Comparison of ENCODE assay signal across 17 cellular contexts in the genomic region with DNA sequence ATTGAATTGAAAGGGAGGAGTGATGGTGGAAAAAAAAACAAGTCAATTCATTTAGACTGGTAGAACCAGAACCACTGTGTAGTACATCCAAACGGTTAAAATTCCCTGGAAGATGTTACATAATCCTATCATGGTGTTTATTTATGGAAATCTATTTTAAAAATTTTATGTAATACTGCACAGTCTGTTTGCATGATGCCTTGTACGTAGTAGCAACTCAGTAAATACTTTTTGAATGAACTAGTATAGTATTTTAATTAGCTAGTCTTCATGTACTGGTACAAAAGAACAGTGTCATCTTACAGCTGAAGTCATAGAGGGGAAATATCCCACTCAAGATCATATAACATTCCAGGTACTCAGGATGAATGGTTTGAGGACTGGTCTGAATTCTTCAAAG. TPM values are rescaled to one million over a fixed set of nuclear protein-coding genes. Genes with fewer than 3 reads are reported as not detected.
DNase-seq lines count a peak whose midpoint lies in the region; ATAC-seq and TF ChIP-seq lines count a peak whose summit lies in the region.
"Had no signal": no experiment of that assay in that cellular context is flagged by ENCODE, and none has a peak within 500 bp of the region (broad histone marks: within the 10 kb centered on the region; RNA-seq: fewer than 3 reads in every experiment).

No MANE protein-coding gene starts in this region.

- no peak overlapping the region for H3K4me3 ChIP-seq in Loucy (ENCODE audit: low read length, poor library complexity, severe bottlenecking)
- H3K4me3 ChIP-seq: adrenal gland, PC-9, suprapubic skin had no signal

- H3K36me3 Mint-ChIP-seq in activated T-cell treated with anti-CD3 and anti-CD28 coated beads, Interleukin-2, amount 50 U/mL, for 72 hours (ENCODE audit: insufficient read depth in 2 of 2), result peaks cover 12 to 17% of the 10 kb centered on the region in 2 donors
- H3K36me3 Mint-ChIP-seq in activated T-cell treated with anti-CD3 and anti-CD28 coated beads, Interleukin-2, amount 50 U/mL, for 4 hours (ENCODE audit: insufficient read depth), result peaks cover 26% of the 10 kb centered on the region
- H3K36me3 Mint-ChIP-seq in effector memory CD8-positive, alpha-beta T cell (ENCODE audit: insufficient read depth), result peaks cover 5% of the 10 kb centered on the region
- H3K36me3 Mint-ChIP-seq in stimulated activated effector memory CD8-positive, alpha-beta T cell treated with anti-CD3 and anti-CD28 coated beads, Interleukin-12 subunit alpha, Interleukin-12 subunit beta, amount 100 ng/mL, for 72 hours, result peaks cover 9% of the 10 kb centered on the region

- no peak overlapping the region for H2AFZ ChIP-seq in Loucy (ENCODE audit: low read length)
- H2AFZ ChIP-seq: PC-9 had no signal

- no peaks in the 10 kb centered on the region for H3K27me3 ChIP-seq in Loucy (ENCODE audit: insufficient read depth, low read length, poor library complexity, severe bottlenecking)
- H3K27me3 ChIP-seq: adrenal gland, suprapubic skin had no signal

- no peaks in the 10 kb centered on the region for H3K79me2 ChIP-seq in Loucy (ENCODE audit: insufficient read depth, low read length)

- no peak for DNase-seq in activated T-cell treated with anti-CD3 and anti-CD28 coated beads, Interleukin-2, amount 50 U/mL, for 72 hours
- DNase-seq in activated T-cell treated with anti-CD3 and anti-CD28 coated beads, Interleukin-2, amount 50 U/mL, for 4 hours, result no peak
- no peak for DNase-seq in effector memory CD8-positive, alpha-beta T cell
- no peak for DNase-seq in stimulated activated effector memory CD8-positive, alpha-beta T cell treated with anti-CD3 and anti-CD28 coated beads, Interleukin-12 subunit alpha, Interleukin-12 subunit beta, amount 100 ng/mL, for 72 hours (ENCODE audit: low spot score in 2 of 2)
- DNase-seq in NCI-H2029 (lab: John Stamatoyannopoulos, UW) (no peak), A172 (ENCODE audit: low spot score) (no peak)
- DNase-seq: EL, mesendoderm, NCI-H1092 treated with DMSO at 0.1 percent for 48 hours, NCI-H2171, PC-9, T-helper 1 cell, WERI-Rb-1 had no signal

- H3K4me3 Mint-ChIP-seq in activated T-cell treated with anti-CD3 and anti-CD28 coated beads, Interleukin-2, amount 50 U/mL, for 72 hours, result peak overlapping the region in 1 of 2 donors; percentile 74
- no peak overlapping the region for H3K4me3 Mint-ChIP-seq in activated T-cell treated with anti-CD3 and anti-CD28 coated beads, Interleukin-2, amount 50 U/mL, for 4 hours
- peak overlapping the region; percentile 65 to 90 for H3K4me3 Mint-ChIP-seq in effector memory CD8-positive, alpha-beta T cell
- peak overlapping the region; percentile 77 for H3K4me3 Mint-ChIP-seq in stimulated activated effector memory CD8-positive, alpha-beta T cell treated with anti-CD3 and anti-CD28 coated beads, Interleukin-12 subunit alpha, Interleukin-12 subunit beta, amount 100 ng/mL, for 72 hours

- H3K27me3 Mint-ChIP-seq in activated T-cell treated with anti-CD3 and anti-CD28 coated beads, Interleukin-2, amount 50 U/mL, for 72 hours (ENCODE audit: low read depth), result peaks cover 4% of the 10 kb centered on the region
- H3K27me3 Mint-ChIP-seq in activated T-cell treated with anti-CD3 and anti-CD28 coated beads, Interleukin-2, amount 50 U/mL, for 4 hours (ENCODE audit: low read depth), result no peaks in the 10 kb centered on the region
- no peaks in the 10 kb centered on the region for H3K27me3 Mint-ChIP-seq in effector memory CD8-positive, alpha-beta T cell

- peak overlapping the region; percentile 73 for H3K4me2 ChIP-seq in Loucy (ENCODE audit: low read depth, low read length, poor library complexity, severe bottlenecking)
- H3K4me2 ChIP-seq: PC-9 had no signal

- H3K36me3 ChIP-seq in Loucy (ENCODE audit: insufficient read depth, low read length), result no peaks in the 10 kb centered on the region
- H3K36me3 ChIP-seq: adrenal gland, WERI-Rb-1 had no signal

- TF ChIP-seq CTCF in Loucy (conservative IDR thresholded peaks at IDR 0.05; ENCODE audit: low read length), result no peak

- peaks cover 33% of the 10 kb centered on the region for H3K4me1 ChIP-seq in Loucy (ENCODE audit: insufficient read depth, low read length, poor library complexity, severe bottlenecking)

- H3K9me3 ChIP-seq in Loucy (ENCODE audit: insufficient read depth, low read depth, low read length), result peaks cover 6% of the 10 kb centered on the region; the same call in 1 of the 2 replicates
- H3K9me3 ChIP-seq: adrenal gland had no signal

- peaks cover 7 to 8% of the 10 kb centered on the region in 2 donors for H3K9me3 Mint-ChIP-seq in activated T-cell treated with anti-CD3 and anti-CD28 coated beads, Interleukin-2, amount 50 U/mL, for 72 hours
- peaks cover 14% of the 10 kb centered on the region for H3K9me3 Mint-ChIP-seq in activated T-cell treated with anti-CD3 and anti-CD28 coated beads, Interleukin-2, amount 50 U/mL, for 4 hours
- H3K9me3 Mint-ChIP-seq in effector memory CD8-positive, alpha-beta T cell, result peaks cover 3 to 10% of the 10 kb centered on the region in 2 donors
- peaks cover 7% of the 10 kb centered on the region for H3K9me3 Mint-ChIP-seq in stimulated activated effector memory CD8-positive, alpha-beta T cell treated with anti-CD3 and anti-CD28 coated beads, Interleukin-12 subunit alpha, Interleukin-12 subunit beta, amount 100 ng/mL, for 72 hours

- H3F3A ChIP-seq in Loucy (ENCODE audit: low read depth), result peaks cover 7% of the 10 kb centered on the region; the same call in 1 of the 2 replicates

- peak overlapping the region; percentile 62 for H3K9ac ChIP-seq in Loucy (ENCODE audit: low read depth, low read length, poor library complexity, severe bottlenecking)

- no peaks in the 10 kb centered on the region for H3K9me2 ChIP-seq in Loucy (replicated peaks; ENCODE audit: low read depth, low read length)

- ATAC-seq in activated T-cell treated with anti-CD3 and anti-CD28 coated beads, Interleukin-2, amount 50 U/mL, for 72 hours (replicated peaks in 1 of 2), result no peak
- no peak for ATAC-seq in activated T-cell treated with anti-CD3 and anti-CD28 coated beads, Interleukin-2, amount 50 U/mL, for 4 hours
- ATAC-seq in effector memory CD8-positive, alpha-beta T cell (replicated peaks), result no peak
- ATAC-seq in stimulated activated effector memory CD8-positive, alpha-beta T cell treated with anti-CD3 and anti-CD28 coated beads, Interleukin-12 subunit alpha, Interleukin-12 subunit beta, amount 100 ng/mL, for 72 hours, result no peak
- ATAC-seq in GM21717 (IDR thresholded peaks at IDR 0.05; ENCODE audit: unreplicated experiment), result no peak

- H3K27ac Mint-ChIP-seq in activated T-cell treated with anti-CD3 and anti-CD28 coated beads, Interleukin-2, amount 50 U/mL, for 72 hours, result peak overlapping the region; percentile 26
- H3K27ac Mint-ChIP-seq in effector memory CD8-positive, alpha-beta T cell, result peak overlapping the region; percentile 95 to 98
- no peak overlapping the region for H3K27ac Mint-ChIP-seq in stimulated activated effector memory CD8-positive, alpha-beta T cell treated with anti-CD3 and anti-CD28 coated beads, Interleukin-12 subunit alpha, Interleukin-12 subunit beta, amount 100 ng/mL, for 72 hours

- H4K20me1 ChIP-seq in Loucy (ENCODE audit: insufficient read depth, low read length, poor library complexity, severe bottlenecking), result no peaks in the 10 kb centered on the region

- H3K4me1 Mint-ChIP-seq in activated T-cell treated with anti-CD3 and anti-CD28 coated beads, Interleukin-2, amount 50 U/mL, for 72 hours (ENCODE audit: low read depth), result peaks cover 18% of the 10 kb centered on the region
- peaks cover 21% of the 10 kb centered on the region for H3K4me1 Mint-ChIP-seq in activated T-cell treated with anti-CD3 and anti-CD28 coated beads, Interleukin-2, amount 50 U/mL, for 4 hours (ENCODE audit: low read depth)
- peaks cover 19 to 26% of the 10 kb centered on the region in 2 donors for H3K4me1 Mint-ChIP-seq in effector memory CD8-positive, alpha-beta T cell (ENCODE audit: low read depth in 2 of 2)
- H3K4me1 Mint-ChIP-seq in stimulated activated effector memory CD8-positive, alpha-beta T cell treated with anti-CD3 and anti-CD28 coated beads, Interleukin-12 subunit alpha, Interleukin-12 subunit beta, amount 100 ng/mL, for 72 hours, result peaks cover 31% of the 10 kb centered on the region

RNA-seq across cellular contexts. Expression of gene IER5, which starts 27.0 kb away (rescaled TPM):
- 10 to 100 TPM; 71.8 to 72.2 TPM for total RNA-seq in activated T-cell treated with anti-CD3 and anti-CD28 coated beads, Interleukin-2, amount 50 U/mL, for 72 hours
- 10 to 100 TPM; 43.6 to 58.9 (median 54.9) TPM for total RNA-seq in activated T-cell treated with anti-CD3 and anti-CD28 coated beads, Interleukin-2, amount 50 U/mL, for 4 hours
- 41.9 and 45.0 TPM in 2 replicates for total RNA-seq in A172 (2014; rRNA removed; shearing (Covaris generic))

RNA-seq across cellular contexts. Expression of gene MR1, which starts 27.7 kb away (rescaled TPM):
- 10 to 100 TPM; 48.9 to 49.9 TPM for total RNA-seq in activated T-cell treated with anti-CD3 and anti-CD28 coated beads, Interleukin-2, amount 50 U/mL, for 72 hours
- total RNA-seq in activated T-cell treated with anti-CD3 and anti-CD28 coated beads, Interleukin-2, amount 50 U/mL, for 4 hours, result 10 to 100 TPM in 1 of 3 donors, 1 to 10 TPM in 2; 6.5 to 10.7 (median 8.3) TPM
- total RNA-seq in A172 (2014; rRNA removed; shearing (Covaris generic)), result 19.6 and 21.1 TPM in 2 replicates

RNA-seq across cellular contexts. Expression of gene STX6, which starts 38.8 kb away (rescaled TPM):
- total RNA-seq in activated T-cell treated with anti-CD3 and anti-CD28 coated beads, Interleukin-2, amount 50 U/mL, for 72 hours, result 10 to 100 TPM; 20.9 to 21.5 TPM
- 10 to 100 TPM; 26.9 to 27.6 (median 27.0) TPM for total RNA-seq in activated T-cell treated with anti-CD3 and anti-CD28 coated beads, Interleukin-2, amount 50 U/mL, for 4 hours
- 34.1 and 42.1 TPM in 2 replicates for total RNA-seq in A172 (2014; rRNA removed; shearing (Covaris generic))
